In genomic region chr11:62599909-62600308, GRCh38 we compare ENCODE assay signal across 1 cellular context.
TF ChIP-seq lines count a peak whose summit lies in the region.

No MANE protein-coding gene starts in this region.

TF ChIP-seq in IMR-90, 13 proteins besides CTCF, POLR2A, EP300 and RAD21 (continued from another document):
- TF ChIP-seq ELK1 (IDR thresholded peaks at IDR 0.05; ENCODE audit: borderline replicate concordance, low read depth, low read length), result no peak
- TF ChIP-seq RFX5 (IDR thresholded peaks at IDR 0.05; ENCODE audit: low read depth, low read length), result no peak
- TF ChIP-seq MXI1 (IDR thresholded peaks at IDR 0.05; ENCODE audit: borderline replicate concordance, low read depth, low read length), result no peak
- TF ChIP-seq, protein P1, sequence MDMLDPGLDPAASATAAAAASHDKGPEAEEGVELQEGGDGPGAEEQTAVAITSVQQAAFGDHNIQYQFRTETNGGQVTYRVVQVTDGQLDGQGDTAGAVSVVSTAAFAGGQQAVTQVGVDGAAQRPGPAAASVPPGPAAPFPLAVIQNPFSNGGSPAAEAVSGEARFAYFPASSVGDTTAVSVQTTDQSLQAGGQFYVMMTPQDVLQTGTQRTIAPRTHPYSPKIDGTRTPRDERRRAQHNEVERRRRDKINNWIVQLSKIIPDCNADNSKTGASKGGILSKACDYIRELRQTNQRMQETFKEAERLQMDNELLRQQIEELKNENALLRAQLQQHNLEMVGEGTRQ (IDR thresholded peaks at IDR 0.05; ENCODE audit: low read depth, low read length), result no peak
- no peak for TF ChIP-seq FOS (IDR thresholded peaks at IDR 0.05; ENCODE audit: low read depth, low read length)
- TF ChIP-seq NFE2L2 (IDR thresholded peaks at IDR 0.05; ENCODE audit: low read depth, low read length), result no peak
- no peak for TF ChIP-seq RCOR1 (IDR thresholded peaks at IDR 0.05; ENCODE audit: insufficient replicate concordance, low read length)
- TF ChIP-seq MAFK (IDR thresholded peaks at IDR 0.05; ENCODE audit: low read depth, low read length), result no peak
